Comparison of ENCODE assay signal across 23 cellular contexts in genomic region chr7:152120776-152121175, GRCh38.
"Had no signal": no experiment of that assay in that cellular context is flagged by ENCODE, and none has a peak within 500 bp of the region (broad histone marks: within the 10 kb centered on the region; RNA-seq: fewer than 3 reads in every experiment).

No MANE protein-coding gene starts in this region.

- H3K9me3 ChIP-seq: gastrocnemius medialis had no signal

- H3K27ac ChIP-seq: coronary artery, esophagus squamous epithelium, gastrocnemius medialis, heart right ventricle, left ventricle myocardium inferior, lower lobe of right lung had no signal

- ATAC-seq: gastrocnemius medialis, heart right ventricle, left colon, left lobe of liver, lower lobe of right lung, mucosa of descending colon had no signal

- H3K27ac Mint-ChIP-seq: endodermal cell, mesothelial cell of epicardium had no signal

- H3K4me1 ChIP-seq: esophagus squamous epithelium, gastrocnemius medialis, heart right ventricle, left ventricle myocardium inferior, lower lobe of right lung had no signal

- H3K27me3 Mint-ChIP-seq: naive B cell had no signal

- H3K4me3 ChIP-seq: coronary artery, dorsolateral prefrontal cortex, esophagus squamous epithelium, gastrocnemius medialis, heart right ventricle, left ventricle myocardium inferior, lower lobe of right lung, mucosa of descending colon had no signal

- H3K27me3 ChIP-seq: dorsolateral prefrontal cortex, esophagus squamous epithelium, gastrocnemius medialis, heart right ventricle had no signal

- DNase-seq: dorsolateral prefrontal cortex; effector CD4-positive, alpha-beta T cell; effector memory CD4-positive, alpha-beta T cell; endodermal cell; esophagus squamous epithelium; foreskin melanocyte; gastrocnemius medialis; head of caudate nucleus; heart right ventricle; hippocampal formation; immature natural killer cell; islet precursor cell; kidney; kidney glomerular epithelial cell; left colon; left ventricle myocardium inferior; lower lobe of right lung; mesenchymal stem cell; mucosa of descending colon; naive B cell had no signal

- H3K4me3 Mint-ChIP-seq: endodermal cell, immature natural killer cell, mesothelial cell of epicardium, naive B cell had no signal

- H3K4me1 Mint-ChIP-seq: endodermal cell, mesothelial cell of epicardium had no signal
